Comparison of ENCODE assay signal across 8 cellular contexts in genomic region chr3:133821767-133822638, GRCh38. TPM values are rescaled to one million over a fixed set of nuclear protein-coding genes. Genes with fewer than 3 reads are reported as not detected.
A peak's percentile ranks its signal among the peaks of the same experiment; 100 is the strongest.
DNase-seq lines count a peak whose midpoint lies in the region; ATAC-seq and TF ChIP-seq lines count a peak whose summit lies in the region.

No MANE protein-coding gene starts in this region.

- peak; percentile 41 to 53 for TF ChIP-seq CTCF in mammary epithelial cell (conservative IDR thresholded peaks at IDR 0.05 in 1 of 2, IDR thresholded peaks at IDR 0.05 in 1 of 2; ENCODE audit: extremely low read depth in 1 of 2, insufficient read depth in 1 of 2, low read depth in 1 of 2, low read length in 2 of 2)

- no peak overlapping the region for H3K4me3 ChIP-seq in mammary epithelial cell (replicated peaks in 1 of 3; ENCODE audit: insufficient read depth in 1 of 3, low read depth in 2 of 3, low read length in 3 of 3)

- no peak for ATAC-seq in HG03025 (IDR thresholded peaks at IDR 0.05; ENCODE audit: low FRiP score, unreplicated experiment)
- ATAC-seq in HG02571 (IDR thresholded peaks at IDR 0.05; ENCODE audit: unreplicated experiment) = no peak
- no peak for ATAC-seq in GM19395 (IDR thresholded peaks at IDR 0.05; ENCODE audit: unreplicated experiment)

- no peak overlapping the region for H3K27ac ChIP-seq in mammary epithelial cell (ENCODE audit: insufficient read depth, low read depth, low read length)

- no peaks in the 10 kb centered on the region for H4K20me1 ChIP-seq in mammary epithelial cell (ENCODE audit: insufficient read depth, low read length)

- 60% methylated on average over 7 of the region's 8 CpGs for WGBS in mammary epithelial cell (ENCODE audit: low coverage, missing lambda C conversion rate)

- no peak overlapping the region for H3K4me2 ChIP-seq in mammary epithelial cell (ENCODE audit: insufficient read depth, low read depth, low read length)

- DNase-seq in COLO668 (lab: John Stamatoyannopoulos, UW; ENCODE audit: unreplicated experiment) = peak; percentile 24
- peak; percentile 97 for DNase-seq in LHCN-M2 (ENCODE audit: low read depth)
- DNase-seq in mammary epithelial cell = peak; percentile 89
- peak; percentile 11 to 80 for DNase-seq in lung microvascular endothelial cell (ENCODE audit: low read depth in 2 of 2)
- DNase-seq in G401 (ENCODE audit: low spot score) = no peak

- H3K79me2 ChIP-seq in mammary epithelial cell (ENCODE audit: insufficient read depth, low read length) = no peaks in the 10 kb centered on the region

- dilution Hi-C loops in mammary epithelial cell (cut with HindIII; ENCODE audit: low sequenced_read_pairs) = no loop called here

- in situ Hi-C loops in mammary epithelial cell (cut with MboI; ENCODE audit: low sequenced_read_pairs in 2 of 2) (loop anchor here (10.0 kb wide), 2 partner anchors 103 to 157 kb away; partner anchors contain the start of gene TOPBP1 (in 1 of the 2)), G401 (cut with HindIII; ENCODE audit: low sequenced_read_pairs) (no loop called here)

- H3K9ac ChIP-seq in mammary epithelial cell (ENCODE audit: insufficient read depth, low read length) = no peak overlapping the region

- intact Hi-C loops in mammary epithelial cell (cut with micrococcal nuclease) = loop anchor here (1.0 to 5.0 kb wide), 6 partner anchors 17 to 1091 kb away; partner anchors contain the start of gene SRPRB

- H2AFZ ChIP-seq in mammary epithelial cell (ENCODE audit: low read depth, low read length) = no peak overlapping the region

- H3K27me3 ChIP-seq in mammary epithelial cell (ENCODE audit: insufficient read depth, low read length) = no peaks in the 10 kb centered on the region

- H3K9me3 ChIP-seq in mammary epithelial cell (replicated peaks; ENCODE audit: insufficient read depth, low read length) = no peaks in the 10 kb centered on the region

- CTCF ChIA-PET in mammary epithelial cell (lab: Charles Lee; ENCODE audit: low non-redundant PET) = interaction anchor here (0.6 kb wide), 1 partner anchor 1095 kb away, joined by 4 read pairs; no protein-coding TSS in a partner anchor

- BruUV-seq in mammary epithelial cell (replicated peaks; lab: Mats Ljungman, UMichigan) = no TSS peak

- H3K36me3 ChIP-seq in mammary epithelial cell (ENCODE audit: insufficient read depth, low read length) = peaks cover 12% of the 10 kb centered on the region

- H3K4me1 ChIP-seq in mammary epithelial cell (ENCODE audit: insufficient read depth, low read length) = peaks cover 36% of the 10 kb centered on the region

RNA-seq across cellular contexts. Expression of gene SRPRB, which starts 16.4 kb away (rescaled TPM):
- total RNA-seq in LHCN-M2 (2014; rRNA removed) (43.0 and 56.6 TPM in 2 replicates), mammary epithelial cell (10 to 100 TPM; 79.0 to 92.6 TPM), lung microvascular endothelial cell (45.1 and 70.2 TPM in 2 replicates)
- polyA plus RNA-seq in LHCN-M2 (2012) = 46.2 TPM
- polyA plus RNA-seq in mammary epithelial cell = 56.2 TPM
- polyA minus RNA-seq in mammary epithelial cell = 29.8 TPM
- total RNA-seq in G401 (2014; rRNA removed; shearing (Covaris generic)) = 68.1 and 75.9 TPM in 2 replicates
